ENCODE assay signal across 18 cellular contexts in genomic region chr16:56137269-56137668, GRCh38. TPM values are rescaled to one million over a fixed set of nuclear protein-coding genes. Genes with fewer than 3 reads are reported as not detected.
"Had no signal": no experiment of that assay in that cellular context is flagged by ENCODE, and none has a peak within 500 bp of the region (broad histone marks: within the 10 kb centered on the region; RNA-seq: fewer than 3 reads in every experiment).

No MANE protein-coding gene starts in this region.

- H3K27ac ChIP-seq: breast epithelium, esophagus muscularis mucosa, sigmoid colon, suprapubic skin had no signal

- FAIRE-seq: endometrium had no signal

- DNase-seq: activated B cell treated with CpG ODN at 0.5 μM for 24 hours; activated CD4-positive, alpha-beta T cell treated with anti-CD3 and anti-CD28 coated beads, Interleukin-2, amount 10 ng/mL, durations not matched to agents 24 days and 14 days; activated gamma-delta T cell; activated T-cell treated with anti-CD3 and anti-CD28 coated beads, Interleukin-2, amount 50 U/mL, for 4 hours; glutamatergic neuron; left cardiac atrium; mammary epithelial cell; nephron progenitor cell; sigmoid colon; stimulated activated CD4-positive, alpha-beta T cell treated with anti-CD3 and anti-CD28 coated beads, Interleukin-2, amount 100 ng/mL, for 24 hours; stimulated activated naive CD4-positive, alpha-beta T cell; T-helper 9 cell had no signal

- H3K4me3 ChIP-seq: breast epithelium, dorsolateral prefrontal cortex, esophagus muscularis mucosa, sigmoid colon, suprapubic skin had no signal

- ATAC-seq: left cardiac atrium had no signal

- H3K9me3 ChIP-seq: breast epithelium, esophagus muscularis mucosa, sigmoid colon, suprapubic skin had no signal

- H3K36me3 ChIP-seq: breast epithelium, esophagus muscularis mucosa, sigmoid colon, suprapubic skin had no signal

- H3K4me1 ChIP-seq: breast epithelium, esophagus muscularis mucosa, sigmoid colon, suprapubic skin had no signal

- H3K27me3 ChIP-seq: breast epithelium, dorsolateral prefrontal cortex, sigmoid colon, suprapubic skin had no signal

RNA-seq across cellular contexts. Expression of gene GNAO1, which starts 54.0 kb away (rescaled TPM):
- total RNA-seq: osteoblast had no signal
